27 cellular contexts compared by ENCODE assay signal in the genomic region with DNA sequence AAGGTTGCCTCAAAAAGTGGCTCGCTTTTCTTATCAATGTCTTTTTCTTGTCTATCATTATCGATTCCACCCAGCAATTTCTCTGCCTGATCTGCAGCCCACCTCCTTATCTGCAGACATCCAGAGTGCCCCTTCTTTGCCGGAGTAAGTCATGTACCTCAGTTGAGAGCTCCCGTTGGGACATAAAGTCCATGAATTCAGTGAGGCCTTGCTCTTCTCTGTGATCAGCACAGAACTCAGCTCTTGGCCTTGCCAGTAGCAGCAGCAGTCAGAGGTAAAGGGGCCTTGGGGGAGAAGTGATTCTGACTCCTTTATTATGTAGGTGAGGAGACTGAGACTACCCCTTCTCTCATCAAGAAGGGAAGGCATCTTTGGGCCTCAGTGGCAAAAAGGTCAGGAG. TPM values are rescaled to one million over a fixed set of nuclear protein-coding genes. Genes with fewer than 3 reads are reported as not detected.
DNase-seq lines count a peak whose midpoint lies in the region; TF ChIP-seq lines count a peak whose summit lies in the region.
"Had no signal": no experiment of that assay in that cellular context is flagged by ENCODE, and none has a peak within 500 bp of the region (broad histone marks: within the 10 kb centered on the region; RNA-seq: fewer than 3 reads in every experiment).

No MANE protein-coding gene starts in this region.

- no TSS peak for BruUV-seq in OCI-LY7 (replicated peaks; lab: Mats Ljungman, UMichigan)

- H3K4me1 Mint-ChIP-seq in CD8-positive, alpha-beta memory T cell, result no peaks in the 10 kb centered on the region
- H3K4me1 Mint-ChIP-seq in endothelial cell (ENCODE audit: unreplicated experiment), result peaks cover 18% of the 10 kb centered on the region
- no peaks in the 10 kb centered on the region for H3K4me1 Mint-ChIP-seq in activated CD4-positive, alpha-beta T cell treated with anti-CD3 and anti-CD28 coated beads, Interleukin-2, amount 10 ng/mL, durations not matched to agents 24 days and 14 days

- H3K27me3 Mint-ChIP-seq in CD8-positive, alpha-beta memory T cell, result peaks cover 0 to 3% of the 10 kb centered on the region in 2 donors
- no peaks in the 10 kb centered on the region for H3K27me3 Mint-ChIP-seq in endothelial cell (ENCODE audit: unreplicated experiment)
- peaks cover 10% of the 10 kb centered on the region for H3K27me3 Mint-ChIP-seq in activated CD4-positive, alpha-beta T cell treated with anti-CD3 and anti-CD28 coated beads, Interleukin-2, amount 10 ng/mL, durations not matched to agents 24 days and 14 days
- H3K27me3 Mint-ChIP-seq: CD4-positive, alpha-beta T cell had no signal

- CTCF ChIA-PET in CD8-positive, alpha-beta memory T cell (lab: Charles Lee), result no interaction called here
- CTCF ChIA-PET in OCI-LY7 (lab: Charles Lee; ENCODE audit: unreplicated experiment), result no interaction called here

- peak overlapping the region; percentile 10; the same call in 1 of the 2 replicates for H2AFZ ChIP-seq in OCI-LY7 (ENCODE audit: low read length)

- H3K9me3 ChIP-seq in CD8-positive, alpha-beta memory T cell (ENCODE audit: low read length), result no peaks in the 10 kb centered on the region
- H3K9me3 ChIP-seq in OCI-LY7 (ENCODE audit: low read length), result no peaks in the 10 kb centered on the region
- H3K9me3 ChIP-seq: BLaER1, SJSA1 had no signal

- no peaks in the 10 kb centered on the region for H3K4me1 ChIP-seq in CD8-positive, alpha-beta memory T cell (ENCODE audit: insufficient read depth, low read length)
- H3K4me1 ChIP-seq in OCI-LY7 (ENCODE audit: insufficient read depth, low read length, poor library complexity, severe bottlenecking), result peaks cover 20% of the 10 kb centered on the region
- H3K4me1 ChIP-seq: SJSA1 had no signal

- DNase-seq in CD8-positive, alpha-beta memory T cell, result no peak
- DNase-seq in OCI-LY7 (ENCODE audit: low spot score) (no peak), endothelial cell (ENCODE audit: low spot score) (no peak), posterior vena cava (ENCODE audit: low spot score) (peak; percentile 4), SW480 (ENCODE audit: low spot score) (no peak)
- DNase-seq in stimulated activated CD4-positive, alpha-beta T cell treated with anti-CD3 and anti-CD28 coated beads, Interleukin-2, amount 100 ng/mL, for 24 hours, result no peak
- no peak for DNase-seq in activated CD4-positive, alpha-beta T cell treated with anti-CD3 and anti-CD28 coated beads, Interleukin-2, amount 10 ng/mL, durations not matched to agents 24 days and 14 days
- DNase-seq: CD4-positive, alpha-beta T cell; COR-L47; DMS53; EL; GDM1; GOT3; HCEC 1CT; Kasumi-1; NCI-H1105 treated with DMSO at 0.1 percent for 48 hours; NCI-H146; NCI-H1930; NCI-H2107; NCI-H524; NCI-H748 treated with DMSO at 0.1 percent for 48 hours; Right ventricle myocardium superior; RPMI8226 had no signal

- intact Hi-C loops in OCI-LY7 (cut with micrococcal nuclease; ENCODE audit: unreplicated experiment) (loop anchor here (10.0 kb wide), 1 partner anchor 137 kb away; no protein-coding TSS in a partner anchor), posterior vena cava (cut with DNase I) (no loop called here)
- intact Hi-C loops in activated CD4-positive, alpha-beta T cell treated with anti-CD3 and anti-CD28 coated beads, Interleukin-2, amount 10 ng/mL, durations not matched to agents 24 days and 14 days (cut with micrococcal nuclease), result no loop called here

- no peak overlapping the region for H3K4me3 ChIP-seq in CD8-positive, alpha-beta memory T cell (ENCODE audit: low read length)
- H3K4me3 ChIP-seq in OCI-LY7 (ENCODE audit: low read depth, low read length, poor library complexity, severe bottlenecking), result no peak overlapping the region
- H3K4me3 ChIP-seq: BLaER1, GM12878, SJSA1 had no signal

- no peaks in the 10 kb centered on the region for H3K79me2 ChIP-seq in OCI-LY7 (ENCODE audit: insufficient read depth, low read depth, low read length)

- no peaks in the 10 kb centered on the region for H3K36me3 ChIP-seq in CD8-positive, alpha-beta memory T cell (ENCODE audit: insufficient read depth, low read length)
- no peaks in the 10 kb centered on the region for H3K36me3 ChIP-seq in OCI-LY7 (ENCODE audit: insufficient read depth, low read length)
- H3K36me3 ChIP-seq: BLaER1, SJSA1 had no signal

- H4K20me1 ChIP-seq in OCI-LY7 (ENCODE audit: insufficient read depth, low read length), result no peaks in the 10 kb centered on the region
- H4K20me1 ChIP-seq: BLaER1 had no signal

- no peak overlapping the region for H3K4me2 ChIP-seq in OCI-LY7 (ENCODE audit: low read length)
- H3K4me2 ChIP-seq: BLaER1 had no signal

- no peak overlapping the region for H3K4me3 Mint-ChIP-seq in CD8-positive, alpha-beta memory T cell
- no peak overlapping the region for H3K4me3 Mint-ChIP-seq in endothelial cell (ENCODE audit: unreplicated experiment)
- H3K4me3 Mint-ChIP-seq in activated CD4-positive, alpha-beta T cell treated with anti-CD3 and anti-CD28 coated beads, Interleukin-2, amount 10 ng/mL, durations not matched to agents 24 days and 14 days, result no peak overlapping the region
- H3K4me3 Mint-ChIP-seq: CD4-positive, alpha-beta T cell had no signal

- peak overlapping the region; percentile 59 for H3K27ac ChIP-seq in CD8-positive, alpha-beta memory T cell (ENCODE audit: low read depth, low read length)
- H3K27ac ChIP-seq in OCI-LY7 (ENCODE audit: low read depth, low read length, poor library complexity, severe bottlenecking), result no peak overlapping the region
- H3K27ac ChIP-seq: BLaER1, HL-60, SJSA1 had no signal

- POLR2A ChIA-PET in CD8-positive, alpha-beta memory T cell (lab: Charles Lee), result no interaction called here
- POLR2A ChIA-PET in OCI-LY7 (lab: Charles Lee), result interaction anchor here (0.5 to 1.7 kb wide), 8 partner anchors 9 to 1482 kb away, joined by 3 to 6 read pairs (median 4); a partner anchor contains a TSS

- no peaks in the 10 kb centered on the region for H3K27me3 ChIP-seq in CD8-positive, alpha-beta memory T cell (ENCODE audit: insufficient read depth, low read length, poor library complexity, severe bottlenecking)
- H3K27me3 ChIP-seq: BLaER1, SJSA1 had no signal

- H3K9me2 ChIP-seq in OCI-LY7 (ENCODE audit: insufficient read depth, low read length), result no peaks in the 10 kb centered on the region

- no peaks in the 10 kb centered on the region for H3K9me3 Mint-ChIP-seq in CD8-positive, alpha-beta memory T cell
- no peaks in the 10 kb centered on the region for H3K9me3 Mint-ChIP-seq in endothelial cell (ENCODE audit: unreplicated experiment)
- H3K9me3 Mint-ChIP-seq in activated CD4-positive, alpha-beta T cell treated with anti-CD3 and anti-CD28 coated beads, Interleukin-2, amount 10 ng/mL, durations not matched to agents 24 days and 14 days, result no peaks in the 10 kb centered on the region
- H3K9me3 Mint-ChIP-seq: CD4-positive, alpha-beta T cell had no signal

- no peak for TF ChIP-seq CTCF in OCI-LY7 (conservative IDR thresholded peaks at IDR 0.05; ENCODE audit: low read length)
- no peak for TF ChIP-seq CTCF in endothelial cell (IDR thresholded peaks at IDR 0.05; ENCODE audit: unreplicated experiment)

- no peak overlapping the region for H3K27ac Mint-ChIP-seq in CD8-positive, alpha-beta memory T cell
- peak overlapping the region; percentile 81 for H3K27ac Mint-ChIP-seq in endothelial cell (ENCODE audit: unreplicated experiment)
- no peak overlapping the region for H3K27ac Mint-ChIP-seq in activated CD4-positive, alpha-beta T cell treated with anti-CD3 and anti-CD28 coated beads, Interleukin-2, amount 10 ng/mL, durations not matched to agents 24 days and 14 days
- H3K27ac Mint-ChIP-seq: CD4-positive, alpha-beta T cell had no signal

- H3K36me3 Mint-ChIP-seq in CD8-positive, alpha-beta memory T cell, result no peaks in the 10 kb centered on the region
- no peaks in the 10 kb centered on the region for H3K36me3 Mint-ChIP-seq in endothelial cell (ENCODE audit: low read depth, unreplicated experiment)
- no peaks in the 10 kb centered on the region for H3K36me3 Mint-ChIP-seq in activated CD4-positive, alpha-beta T cell treated with anti-CD3 and anti-CD28 coated beads, Interleukin-2, amount 10 ng/mL, durations not matched to agents 24 days and 14 days (ENCODE audit: low read depth)

RNA-seq across cellular contexts. Expression of a gene that starts 24.9 kb away (rescaled TPM):
- 10 to 100 TPM; 43.0 to 49.2 TPM for total RNA-seq in CD8-positive, alpha-beta memory T cell
- polyA plus RNA-seq in CD8-positive, alpha-beta memory T cell, result 18.4 TPM
- 21.9 and 31.7 TPM in 2 replicates for total RNA-seq in OCI-LY7 (2014; rRNA removed; shearing (Covaris generic))
- 70.5 and 83.5 TPM in 2 replicates for total RNA-seq in OCI-LY7 (2022)
- 47.3 TPM for total RNA-seq in endothelial cell (ENCODE audit: unreplicated experiment)
- 10 to 100 TPM; 20.5 to 32.9 TPM for total RNA-seq in posterior vena cava
- 45.6 and 51.9 TPM in 2 replicates for total RNA-seq in activated CD4-positive, alpha-beta T cell treated with anti-CD3 and anti-CD28 coated beads, Interleukin-2, amount 10 ng/mL, durations not matched to agents 24 days and 14 days

RNA-seq across cellular contexts. Expression of a gene that starts 27.4 kb away (rescaled TPM):
- 10 to 100 TPM; 39.0 to 39.7 TPM for total RNA-seq in CD8-positive, alpha-beta memory T cell
- 50.2 TPM for polyA plus RNA-seq in CD8-positive, alpha-beta memory T cell
- 12.4 and 13.1 TPM in 2 replicates for total RNA-seq in OCI-LY7 (2014; rRNA removed; shearing (Covaris generic))
- total RNA-seq in OCI-LY7 (2022), result 22.4 and 24.9 TPM in 2 replicates
- 32.5 TPM for total RNA-seq in endothelial cell (ENCODE audit: unreplicated experiment)
- 10 to 100 TPM; 42.8 to 44.9 TPM for total RNA-seq in posterior vena cava
- total RNA-seq in activated CD4-positive, alpha-beta T cell treated with anti-CD3 and anti-CD28 coated beads, Interleukin-2, amount 10 ng/mL, durations not matched to agents 24 days and 14 days, result 30.9 and 32.5 TPM in 2 replicates
